ENCODE assay signal across 1 cellular context in genomic region chr9:132648283-132648682, GRCh38.
TF ChIP-seq lines count a peak whose summit lies in the region.

No MANE protein-coding gene starts in this region.

TF ChIP-seq in IMR-90, 13 proteins besides CTCF, POLR2A, EP300 and RAD21 (continued from another document):
- TF ChIP-seq SMC3 (IDR thresholded peaks at IDR 0.05; ENCODE audit: low read depth, low read length) (no peak), RFX5 (IDR thresholded peaks at IDR 0.05; ENCODE audit: low read depth, low read length) (no peak), BHLHE40 (IDR thresholded peaks at IDR 0.05; ENCODE audit: low read depth, low read length) (no peak), CHD1 (IDR thresholded peaks at IDR 0.05; ENCODE audit: low read depth, low read length) (no peak), RCOR1 (IDR thresholded peaks at IDR 0.05; ENCODE audit: insufficient replicate concordance, low read length) (no peak)
- TF ChIP-seq, protein P1, sequence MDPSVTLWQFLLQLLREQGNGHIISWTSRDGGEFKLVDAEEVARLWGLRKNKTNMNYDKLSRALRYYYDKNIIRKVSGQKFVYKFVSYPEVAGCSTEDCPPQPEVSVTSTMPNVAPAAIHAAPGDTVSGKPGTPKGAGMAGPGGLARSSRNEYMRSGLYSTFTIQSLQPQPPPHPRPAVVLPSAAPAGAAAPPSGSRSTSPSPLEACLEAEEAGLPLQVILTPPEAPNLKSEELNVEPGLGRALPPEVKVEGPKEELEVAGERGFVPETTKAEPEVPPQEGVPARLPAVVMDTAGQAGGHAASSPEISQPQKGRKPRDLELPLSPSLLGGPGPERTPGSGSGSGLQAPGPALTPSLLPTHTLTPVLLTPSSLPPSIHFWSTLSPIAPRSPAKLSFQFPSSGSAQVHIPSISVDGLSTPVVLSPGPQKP (IDR thresholded peaks at IDR 0.05; ENCODE audit: borderline replicate concordance, low read depth, low read length), result no peak
